Comparison of ENCODE assay signal across 24 cellular contexts in the genomic region with DNA sequence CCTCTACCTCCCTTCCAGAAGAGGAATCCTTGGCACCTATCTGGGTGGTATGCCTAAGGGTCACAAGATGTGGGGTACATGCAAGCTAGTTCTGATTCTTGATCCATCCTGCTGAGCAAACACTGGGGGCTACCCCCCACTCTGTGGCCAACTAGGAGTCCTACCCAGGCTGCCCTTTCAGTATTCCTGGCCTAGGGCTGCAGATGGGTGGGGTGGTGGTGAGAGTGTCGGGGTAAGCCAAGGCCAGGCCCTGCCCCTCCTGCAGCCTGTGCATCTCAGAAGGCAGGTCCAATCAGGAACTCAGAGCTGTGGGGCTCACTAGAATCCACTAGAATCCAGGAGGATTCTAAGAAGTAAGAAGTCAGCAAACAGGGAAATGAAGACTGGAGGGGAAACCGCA. TPM values are rescaled to one million over a fixed set of nuclear protein-coding genes. Genes with fewer than 3 reads are reported as not detected.
DNase-seq lines count a peak whose midpoint lies in the region; ATAC-seq and TF ChIP-seq lines count a peak whose summit lies in the region.
"Had no signal": no experiment of that assay in that cellular context is flagged by ENCODE, and none has a peak within 500 bp of the region (broad histone marks: within the 10 kb centered on the region; RNA-seq: fewer than 3 reads in every experiment).

No MANE protein-coding gene starts in this region.

- no peaks in the 10 kb centered on the region for H3K27me3 Mint-ChIP-seq in activated naive CD4-positive, alpha-beta T cell treated with anti-CD3 and anti-CD28 coated beads, Interleukin-2, amount 50 U/mL, for 24 hours
- H3K27me3 Mint-ChIP-seq in activated naive CD4-positive, alpha-beta T cell treated with anti-CD3 and anti-CD28 coated beads, Interleukin-2, amount 10 ng/mL, durations not matched to agents 7 days and 5 days = peaks cover 12% of the 10 kb centered on the region
- no peaks in the 10 kb centered on the region for H3K27me3 Mint-ChIP-seq in naive thymus-derived CD8-positive, alpha-beta T cell
- H3K27me3 Mint-ChIP-seq in osteocyte (ENCODE audit: unreplicated experiment) = no peaks in the 10 kb centered on the region
- H3K27me3 Mint-ChIP-seq: stimulated activated naive CD8-positive, alpha-beta T cell treated with anti-CD3 and anti-CD28 coated beads, Interleukin-15, amount 100 ng/mL, for 72 hours had no signal

- peaks cover 0 to 9% of the 10 kb centered on the region in 2 donors for H3K36me3 ChIP-seq in vagina

- no peaks in the 10 kb centered on the region for H3K9me3 ChIP-seq in vagina
- H3K9me3 ChIP-seq: psoas muscle had no signal

- H3K4me3 ChIP-seq in vagina = no peak overlapping the region
- H3K4me3 ChIP-seq: psoas muscle, smooth muscle cell had no signal

- peak overlapping the region; percentile 90 for H3K27ac ChIP-seq in VCaP
- H3K27ac ChIP-seq in vagina = peak overlapping the region; percentile 81
- H3K27ac ChIP-seq: psoas muscle had no signal

- H3K4me1 Mint-ChIP-seq in activated naive CD4-positive, alpha-beta T cell treated with anti-CD3 and anti-CD28 coated beads, Interleukin-2, amount 50 U/mL, for 24 hours = peaks cover 54% of the 10 kb centered on the region
- H3K4me1 Mint-ChIP-seq in activated naive CD4-positive, alpha-beta T cell treated with anti-CD3 and anti-CD28 coated beads, Interleukin-2, amount 10 ng/mL, durations not matched to agents 7 days and 5 days = peaks cover 62% of the 10 kb centered on the region
- peaks cover 20 to 52% (median 48%) of the 10 kb centered on the region in 4 donors for H3K4me1 Mint-ChIP-seq in naive thymus-derived CD8-positive, alpha-beta T cell
- H3K4me1 Mint-ChIP-seq in osteocyte (ENCODE audit: unreplicated experiment) = peaks cover 13% of the 10 kb centered on the region

- no peak for ATAC-seq in naive thymus-derived CD8-positive, alpha-beta T cell
- ATAC-seq in HG03571 (IDR thresholded peaks at IDR 0.05; ENCODE audit: unreplicated experiment) = no peak
- ATAC-seq in GM19395 (IDR thresholded peaks at IDR 0.05; ENCODE audit: unreplicated experiment) = no peak
- ATAC-seq: activated CD8-positive, alpha-beta T cell treated with anti-CD3 and anti-CD28 coated beads, Interleukin-2, amount 10 ng/mL, durations not matched to agents 7 days and 5 days; psoas muscle; stimulated activated naive CD8-positive, alpha-beta T cell treated with anti-CD3 and anti-CD28 coated beads, Interleukin-15, amount 100 ng/mL, for 72 hours had no signal

- no peak overlapping the region for H3K4me3 Mint-ChIP-seq in activated naive CD4-positive, alpha-beta T cell treated with anti-CD3 and anti-CD28 coated beads, Interleukin-2, amount 50 U/mL, for 24 hours
- no peak overlapping the region for H3K4me3 Mint-ChIP-seq in activated naive CD4-positive, alpha-beta T cell treated with anti-CD3 and anti-CD28 coated beads, Interleukin-2, amount 10 ng/mL, durations not matched to agents 7 days and 5 days
- H3K4me3 Mint-ChIP-seq in naive thymus-derived CD8-positive, alpha-beta T cell = peak overlapping the region in 3 of 10 donors; percentile 9 to 59 (median 33)
- no peak overlapping the region for H3K4me3 Mint-ChIP-seq in osteocyte (ENCODE audit: unreplicated experiment)
- H3K4me3 Mint-ChIP-seq: activated CD8-positive, alpha-beta T cell treated with anti-CD3 and anti-CD28 coated beads, Interleukin-2, amount 10 ng/mL, durations not matched to agents 7 days and 5 days; activated T-cell treated with anti-CD3 and anti-CD28 coated beads, Interleukin-2, amount 50 U/mL, for 24 hours; nephron progenitor cell; stimulated activated naive CD8-positive, alpha-beta T cell treated with anti-CD3 and anti-CD28 coated beads, Interleukin-15, amount 100 ng/mL, for 72 hours had no signal

- H3K27ac Mint-ChIP-seq in activated naive CD4-positive, alpha-beta T cell treated with anti-CD3 and anti-CD28 coated beads, Interleukin-2, amount 50 U/mL, for 24 hours = peak overlapping the region; percentile 79
- H3K27ac Mint-ChIP-seq in activated naive CD4-positive, alpha-beta T cell treated with anti-CD3 and anti-CD28 coated beads, Interleukin-2, amount 10 ng/mL, durations not matched to agents 7 days and 5 days = no peak overlapping the region
- peak overlapping the region in 6 of 10 donors; percentile 40 to 89 (median 61) for H3K27ac Mint-ChIP-seq in naive thymus-derived CD8-positive, alpha-beta T cell
- H3K27ac Mint-ChIP-seq in osteocyte (ENCODE audit: unreplicated experiment) = no peak overlapping the region
- H3K27ac Mint-ChIP-seq: CD14-positive monocyte had no signal

- peaks cover 46% of the 10 kb centered on the region for H3K4me1 ChIP-seq in vagina

- H3K36me3 Mint-ChIP-seq in activated naive CD4-positive, alpha-beta T cell treated with anti-CD3 and anti-CD28 coated beads, Interleukin-2, amount 50 U/mL, for 24 hours = no peaks in the 10 kb centered on the region
- peaks cover 3% of the 10 kb centered on the region for H3K36me3 Mint-ChIP-seq in activated naive CD4-positive, alpha-beta T cell treated with anti-CD3 and anti-CD28 coated beads, Interleukin-2, amount 10 ng/mL, durations not matched to agents 7 days and 5 days
- no peaks in the 10 kb centered on the region for H3K36me3 Mint-ChIP-seq in naive thymus-derived CD8-positive, alpha-beta T cell
- no peaks in the 10 kb centered on the region for H3K36me3 Mint-ChIP-seq in osteocyte (ENCODE audit: unreplicated experiment)

- no peaks in the 10 kb centered on the region for H3K9me3 Mint-ChIP-seq in activated naive CD4-positive, alpha-beta T cell treated with anti-CD3 and anti-CD28 coated beads, Interleukin-2, amount 50 U/mL, for 24 hours
- H3K9me3 Mint-ChIP-seq in activated naive CD4-positive, alpha-beta T cell treated with anti-CD3 and anti-CD28 coated beads, Interleukin-2, amount 10 ng/mL, durations not matched to agents 7 days and 5 days = no peaks in the 10 kb centered on the region
- H3K9me3 Mint-ChIP-seq in naive thymus-derived CD8-positive, alpha-beta T cell = no peaks in the 10 kb centered on the region
- no peaks in the 10 kb centered on the region for H3K9me3 Mint-ChIP-seq in osteocyte (ENCODE audit: unreplicated experiment)
- H3K9me3 Mint-ChIP-seq: activated T-cell treated with anti-CD3 and anti-CD28 coated beads, Interleukin-2, amount 50 U/mL, for 24 hours; CD14-positive monocyte; nephron progenitor cell; stimulated activated naive CD8-positive, alpha-beta T cell treated with anti-CD3 and anti-CD28 coated beads, Interleukin-15, amount 100 ng/mL, for 72 hours had no signal

- CTCF ChIA-PET in activated naive CD4-positive, alpha-beta T cell treated with anti-CD3 and anti-CD28 coated beads, Interleukin-2, amount 10 ng/mL, durations not matched to agents 7 days and 5 days (lab: Charles Lee) = interaction anchor here (1.1 to 10.7 kb wide), 4 partner anchors 37 to 68 kb away, joined by 3 to 117 read pairs (median 8); no protein-coding TSS in a partner anchor

- no peak for DNase-seq in activated naive CD4-positive, alpha-beta T cell treated with anti-CD3 and anti-CD28 coated beads, Interleukin-2, amount 10 ng/mL, durations not matched to agents 7 days and 5 days
- no peak for DNase-seq in naive thymus-derived CD8-positive, alpha-beta T cell
- DNase-seq in vagina (ENCODE audit: extremely low spot score in 2 of 2) = no peak
- DNase-seq in osteocyte (ENCODE audit: extremely low spot score, unreplicated experiment) = no peak
- DNase-seq: activated CD8-positive, alpha-beta T cell treated with anti-CD3 and anti-CD28 coated beads, Interleukin-2, amount 10 ng/mL, durations not matched to agents 7 days and 5 days; activated naive CD4-positive, alpha-beta T cell treated with anti-CD3 and anti-CD28 coated beads, Interleukin-2, amount 50 U/mL, for 16 hours; activated T-cell treated with anti-CD3 and anti-CD28 coated beads, Interleukin-2, amount 50 U/mL, for 24 hours; glutamatergic neuron; H7; KBM-7; mesendoderm; NCI-H1694 treated with DMSO at 0.1 percent for 48 hours; NCI-H774; nephron progenitor cell; psoas muscle; Right ventricle myocardium superior; stimulated activated CD4-positive, alpha-beta T cell treated with anti-CD3 and anti-CD28 coated beads, Interleukin-2, amount 100 ng/mL, for 48 hours; stimulated activated naive CD8-positive, alpha-beta T cell treated with anti-CD3 and anti-CD28 coated beads, Interleukin-15, amount 100 ng/mL, for 72 hours had no signal

- POLR2A ChIA-PET in naive thymus-derived CD8-positive, alpha-beta T cell (lab: Charles Lee) = interaction anchor here (0.6 to 49.2 kb wide), 4 partner anchors 12 to 39 kb away, joined by 3 to 2293 read pairs (median 47); a partner anchor contains a TSS

- no peak for TF ChIP-seq CTCF in VCaP (conservative IDR thresholded peaks at IDR 0.05)
- TF ChIP-seq CTCF in vagina (IDR thresholded peaks at IDR 0.05) = no peak
- TF ChIP-seq CTCF in osteocyte (IDR thresholded peaks at IDR 0.05) = no peak

- intact Hi-C loops in vagina (cut with DNase I) = no loop called here

- TF ChIP-seq POLR2A in vagina (IDR thresholded peaks at IDR 0.05) = no peak

- H3K27me3 ChIP-seq in vagina = no peaks in the 10 kb centered on the region

RNA-seq across cellular contexts. Expression of a gene that starts 10.9 kb away (rescaled TPM):
- 10 to 100 TPM; 18.1 to 25.3 TPM for total RNA-seq in naive thymus-derived CD8-positive, alpha-beta T cell
- polyA plus RNA-seq in naive thymus-derived CD8-positive, alpha-beta T cell = 1 to 10 TPM; 1.7 to 4.5 (median 3.2) TPM
- total RNA-seq in vagina = 98.0 TPM
- 28.5 and 28.6 TPM in 2 replicates for total RNA-seq in osteocyte

RNA-seq across cellular contexts. Expression of a gene that starts 25.1 kb away (rescaled TPM):
- 100 to 1,000 TPM; 189 to 206 TPM for total RNA-seq in naive thymus-derived CD8-positive, alpha-beta T cell
- polyA plus RNA-seq in naive thymus-derived CD8-positive, alpha-beta T cell = 10 to 100 TPM in 2 of 3 donors, 1 to 10 TPM in 1; 6.0 to 18.3 (median 10.1) TPM
- total RNA-seq in vagina (62.9 TPM), osteocyte (54.3 and 56.2 TPM in 2 replicates)

RNA-seq across cellular contexts. Expression of a gene that starts 39.1 kb away (rescaled TPM):
- total RNA-seq in naive thymus-derived CD8-positive, alpha-beta T cell = 100 to 1,000 TPM; 102 to 110 TPM
- 100 to 1,000 TPM in 2 of 3 donors, 10 to 100 TPM in 1; 87.7 to 105 (median 102) TPM for polyA plus RNA-seq in naive thymus-derived CD8-positive, alpha-beta T cell
- 80.0 TPM for total RNA-seq in vagina
- total RNA-seq in osteocyte = 53.2 and 64.0 TPM in 2 replicates

RNA-seq across cellular contexts. Expression of a gene that starts 47.9 kb away (rescaled TPM):
- total RNA-seq in naive thymus-derived CD8-positive, alpha-beta T cell = 100 to 1,000 TPM; 345 to 354 TPM
- polyA plus RNA-seq in naive thymus-derived CD8-positive, alpha-beta T cell = 10 to 100 TPM; 16.8 to 70.7 (median 31.1) TPM
- 100 TPM for total RNA-seq in vagina
- 41.5 and 45.0 TPM in 2 replicates for total RNA-seq in osteocyte

RNA-seq across cellular contexts. Expression of a gene that starts 59.2 kb away (rescaled TPM):
- total RNA-seq in naive thymus-derived CD8-positive, alpha-beta T cell = 1 to 10 TPM; 1.1 to 1.5 TPM
- polyA plus RNA-seq in naive thymus-derived CD8-positive, alpha-beta T cell = under 1 TPM in 1 of 3 donors, not detected in 2; 0.58 TPM
- total RNA-seq in vagina = 20.6 TPM
- 7.2 and 7.8 TPM in 2 replicates for total RNA-seq in osteocyte

Comparison
In these comparisons a context has a peak if more than half of its experiments do, and no peak if none do; other contexts are left out.
1. H3K27ac Mint-ChIP-seq: peak in activated naive CD4-positive, alpha-beta T cell treated with anti-CD3 and anti-CD28 coated beads, Interleukin-2, amount 50 U/mL, for 24 hours (single experiment) and naive thymus-derived CD8-positive, alpha-beta T cell (6 of 10); none in activated naive CD4-positive, alpha-beta T cell treated with anti-CD3 and anti-CD28 coated beads, Interleukin-2, amount 10 ng/mL, durations not matched to agents 7 days and 5 days (single experiment) and osteocyte (single experiment).